9 cellular contexts compared by ENCODE assay signal in genomic region chr3:69058180-69058946, GRCh38. TPM values are rescaled to one million over a fixed set of nuclear protein-coding genes. Genes with fewer than 3 reads are reported as not detected.
DNase-seq lines count a peak whose midpoint lies in the region; ATAC-seq lines count a peak whose summit lies in the region.
"Had no signal": no experiment of that assay in that cellular context is flagged by ENCODE, and none has a peak within 500 bp of the region (broad histone marks: within the 10 kb centered on the region; RNA-seq: fewer than 3 reads in every experiment).

No MANE protein-coding gene starts in this region.

- no peak overlapping the region for H2BK12ac ChIP-seq in neuronal stem cell (ENCODE audit: low read length)

- peak overlapping the region; percentile 72 for H3K4me3 ChIP-seq in CD4-positive, CD25-positive, alpha-beta regulatory T cell (ENCODE audit: low read depth, low read length)
- H3K4me3 ChIP-seq in neuronal stem cell (ENCODE audit: low read length in 2 of 2): no peak overlapping the region
- H3K4me3 ChIP-seq: upper lobe of left lung had no signal

- no peak overlapping the region for H3K23ac ChIP-seq in neuronal stem cell (ENCODE audit: low read depth, low read length, poor library complexity)

- no peaks in the 10 kb centered on the region for H3K27me3 Mint-ChIP-seq in CD4-positive, CD25-positive, alpha-beta regulatory T cell
- H3K27me3 Mint-ChIP-seq in activated CD4-positive, alpha-beta memory T cell treated with anti-CD3 and anti-CD28 coated beads, Interleukin-2, amount 10 ng/mL, durations not matched to agents 7 days and 5 days: no peaks in the 10 kb centered on the region

- H4K91ac ChIP-seq in neuronal stem cell (ENCODE audit: low read depth, low read length, poor library complexity): no peak overlapping the region

- H3K9me3 ChIP-seq in CD4-positive, CD25-positive, alpha-beta regulatory T cell (ENCODE audit: control insufficient read depth in 2 of 2, low read length in 2 of 2): no peaks in the 10 kb centered on the region
- peaks cover 0 to 15% of the 10 kb centered on the region in 2 donors for H3K9me3 ChIP-seq in neuronal stem cell (replicated peaks in 1 of 2; ENCODE audit: control insufficient read depth in 2 of 2, insufficient read depth in 1 of 2, low read depth in 1 of 2, low read length in 2 of 2)
- H3K9me3 ChIP-seq: upper lobe of left lung had no signal

- no peak overlapping the region for H3K4me2 ChIP-seq in neuronal stem cell (ENCODE audit: insufficient read depth, low read length, poor library complexity, severe bottlenecking)

- H3K79me1 ChIP-seq in neuronal stem cell (ENCODE audit: low read depth, low read length): no peaks in the 10 kb centered on the region

- peaks cover 50% of the 10 kb centered on the region for H3K36me3 ChIP-seq in CD4-positive, CD25-positive, alpha-beta regulatory T cell (ENCODE audit: control insufficient read depth, insufficient read depth, low read length)
- peaks cover 12 to 97% of the 10 kb centered on the region in 2 donors for H3K36me3 ChIP-seq in neuronal stem cell (replicated peaks in 1 of 2; ENCODE audit: control insufficient read depth in 2 of 2, insufficient read depth in 2 of 2, low read length in 2 of 2)

- POLR2A ChIA-PET in activated CD4-positive, alpha-beta memory T cell treated with anti-CD3 and anti-CD28 coated beads, Interleukin-2, amount 10 ng/mL, durations not matched to agents 7 days and 5 days (lab: Charles Lee): interaction anchor here (0.7 to 11.3 kb wide), 6 partner anchors 10 to 142 kb away, joined by 3 to 305 read pairs (median 4); partner anchors contain the start of genes ARL6IP5 and UBA3

- no peak overlapping the region for H2BK120ac ChIP-seq in neuronal stem cell (ENCODE audit: low read depth, low read length)

- H3K4me1 ChIP-seq in CD4-positive, CD25-positive, alpha-beta regulatory T cell (ENCODE audit: control insufficient read depth, insufficient read depth, low read length, poor library complexity, severe bottlenecking): peaks cover 25% of the 10 kb centered on the region
- no peaks in the 10 kb centered on the region for H3K4me1 ChIP-seq in neuronal stem cell (ENCODE audit: control insufficient read depth in 2 of 2, insufficient read depth in 1 of 2, low read depth in 1 of 2, low read length in 2 of 2)
- H3K4me1 ChIP-seq: upper lobe of left lung had no signal

- no peak overlapping the region for H3K4ac ChIP-seq in neuronal stem cell (ENCODE audit: low read length)

- peaks cover 27 to 40% (median 30%) of the 10 kb centered on the region in 4 donors for H3K4me1 Mint-ChIP-seq in CD4-positive, CD25-positive, alpha-beta regulatory T cell
- peaks cover 52% of the 10 kb centered on the region for H3K4me1 Mint-ChIP-seq in activated CD4-positive, alpha-beta memory T cell treated with anti-CD3 and anti-CD28 coated beads, Interleukin-2, amount 10 ng/mL, durations not matched to agents 7 days and 5 days

- no peak overlapping the region for H2BK5ac ChIP-seq in neuronal stem cell (ENCODE audit: low read length)

- peak overlapping the region; percentile 82 to 96 (median 89) for H3K27ac Mint-ChIP-seq in CD4-positive, CD25-positive, alpha-beta regulatory T cell
- H3K27ac Mint-ChIP-seq in activated CD4-positive, alpha-beta memory T cell treated with anti-CD3 and anti-CD28 coated beads, Interleukin-2, amount 10 ng/mL, durations not matched to agents 7 days and 5 days: peak overlapping the region; percentile 94

- H2AK5ac ChIP-seq in neuronal stem cell (ENCODE audit: low read depth, low read length): no peak overlapping the region

- peaks cover 0 to 3% (median 0%) of the 10 kb centered on the region in 7 donors for H3K9me3 Mint-ChIP-seq in CD4-positive, CD25-positive, alpha-beta regulatory T cell
- H3K9me3 Mint-ChIP-seq in activated CD4-positive, alpha-beta memory T cell treated with anti-CD3 and anti-CD28 coated beads, Interleukin-2, amount 10 ng/mL, durations not matched to agents 7 days and 5 days: peaks cover 8% of the 10 kb centered on the region

- ATAC-seq in CD4-positive, CD25-positive, alpha-beta regulatory T cell (ENCODE audit: low read depth in 2 of 2): peak; percentile 95
- ATAC-seq in GM19351 (IDR thresholded peaks at IDR 0.05; ENCODE audit: unreplicated experiment) (peak; percentile 100), HG03139 (IDR thresholded peaks at IDR 0.05; ENCODE audit: unreplicated experiment) (peak; percentile 95)

- peak in 2 of 3 donors; percentile 44 to 76 for DNase-seq in CD4-positive, CD25-positive, alpha-beta regulatory T cell
- DNase-seq in activated CD4-positive, alpha-beta memory T cell treated with anti-CD3 and anti-CD28 coated beads, Interleukin-2, amount 10 ng/mL, durations not matched to agents 7 days and 5 days: peak; percentile 31
- DNase-seq in cerebellum (ENCODE audit: low spot score) (no peak), NCI-H345 treated with DMSO at 0.1 percent for 48 hours (lab: John Stamatoyannopoulos, UW; ENCODE audit: unreplicated experiment) (no peak), midbrain (lab: John Stamatoyannopoulos, UW) (no peak), neuronal stem cell (ENCODE audit: low spot score) (no peak)
- DNase-seq: upper lobe of left lung had no signal

- peaks cover 35% of the 10 kb centered on the region for H3K36me3 Mint-ChIP-seq in CD4-positive, CD25-positive, alpha-beta regulatory T cell
- peaks cover 80% of the 10 kb centered on the region for H3K36me3 Mint-ChIP-seq in activated CD4-positive, alpha-beta memory T cell treated with anti-CD3 and anti-CD28 coated beads, Interleukin-2, amount 10 ng/mL, durations not matched to agents 7 days and 5 days (ENCODE audit: low read depth)

- H3K18ac ChIP-seq in neuronal stem cell (ENCODE audit: low read length): no peak overlapping the region

- peak overlapping the region; percentile 70 for H3K27ac ChIP-seq in CD4-positive, CD25-positive, alpha-beta regulatory T cell (ENCODE audit: insufficient read depth, low read length, poor library complexity, severe bottlenecking)
- H3K27ac ChIP-seq in neuronal stem cell (replicated peaks; ENCODE audit: low read length): no peak overlapping the region

- CTCF ChIA-PET in activated CD4-positive, alpha-beta memory T cell treated with anti-CD3 and anti-CD28 coated beads, Interleukin-2, amount 10 ng/mL, durations not matched to agents 7 days and 5 days (lab: Charles Lee): interaction anchor here (1.1 to 1.5 kb wide), 3 partner anchors 26 to 36 kb away, joined by 3 read pairs; partner anchors contain the start of gene ARL6IP5

- no peak overlapping the region for H3K14ac ChIP-seq in neuronal stem cell (ENCODE audit: low read length)

- no peak overlapping the region for H3K9ac ChIP-seq in neuronal stem cell (ENCODE audit: low read depth, low read length, poor library complexity)

- peak overlapping the region; percentile 13 to 56 (median 44) for H3K4me3 Mint-ChIP-seq in CD4-positive, CD25-positive, alpha-beta regulatory T cell
- peak overlapping the region; percentile 16 for H3K4me3 Mint-ChIP-seq in activated CD4-positive, alpha-beta memory T cell treated with anti-CD3 and anti-CD28 coated beads, Interleukin-2, amount 10 ng/mL, durations not matched to agents 7 days and 5 days

- no peak overlapping the region for H2BK15ac ChIP-seq in neuronal stem cell (ENCODE audit: low read length)

- no CpG with 5 or more reads among the region's 3 CpGs for WGBS in neuronal stem cell (ENCODE audit: extremely low coverage in 2 of 2, insufficient read length in 2 of 2, insufficient replicate concordance in 1 of 2), 2 donors

- H4K8ac ChIP-seq in neuronal stem cell (ENCODE audit: low read depth, low read length): no peak overlapping the region

- no peak overlapping the region for H2AFZ ChIP-seq in neuronal stem cell (ENCODE audit: low read length)

- no peaks in the 10 kb centered on the region for H3K27me3 ChIP-seq in CD4-positive, CD25-positive, alpha-beta regulatory T cell (ENCODE audit: control insufficient read depth, insufficient read depth, low read length)
- H3K27me3 ChIP-seq in neuronal stem cell (ENCODE audit: control insufficient read depth in 3 of 3, insufficient read depth in 3 of 3, low read depth in 1 of 3, low read length in 3 of 3): no peaks in the 10 kb centered on the region
- H3K27me3 ChIP-seq: upper lobe of left lung had no signal

RNA-seq across cellular contexts. Expression of gene TMF1, which starts 6.2 kb away (rescaled TPM):
- total RNA-seq in CD4-positive, CD25-positive, alpha-beta regulatory T cell: 71.3 TPM
- 10 to 100 TPM; 32.9 to 43.5 (median 35.2) TPM for polyA plus RNA-seq in CD4-positive, CD25-positive, alpha-beta regulatory T cell
- 10 to 100 TPM; 57.4 to 58.0 TPM for total RNA-seq in activated CD4-positive, alpha-beta memory T cell treated with anti-CD3 and anti-CD28 coated beads, Interleukin-2, amount 10 ng/mL, durations not matched to agents 7 days and 5 days
- total RNA-seq in cerebellum: 33.7 TPM
- 11.4 TPM for polyA plus RNA-seq in neuronal stem cell (2013, experiment 1 of 2)
- polyA plus RNA-seq in neuronal stem cell (2013, experiment 2 of 2): 11.6 TPM

RNA-seq across cellular contexts. Expression of gene UBA3, which starts 21.8 kb away (rescaled TPM):
- 62.9 TPM for total RNA-seq in CD4-positive, CD25-positive, alpha-beta regulatory T cell
- 10 to 100 TPM; 51.9 to 75.5 (median 61.6) TPM for polyA plus RNA-seq in CD4-positive, CD25-positive, alpha-beta regulatory T cell
- total RNA-seq in activated CD4-positive, alpha-beta memory T cell treated with anti-CD3 and anti-CD28 coated beads, Interleukin-2, amount 10 ng/mL, durations not matched to agents 7 days and 5 days: 10 to 100 TPM; 93.1 to 96.9 TPM
- 82.3 TPM for total RNA-seq in cerebellum
- 43.6 TPM for polyA plus RNA-seq in neuronal stem cell (2013, experiment 1 of 2)
- polyA plus RNA-seq in neuronal stem cell (2013, experiment 2 of 2): 45.6 TPM

RNA-seq across cellular contexts. Expression of gene ARL6IP5, which starts 26.4 kb away (rescaled TPM):
- 117 TPM for total RNA-seq in CD4-positive, CD25-positive, alpha-beta regulatory T cell
- polyA plus RNA-seq in CD4-positive, CD25-positive, alpha-beta regulatory T cell: 100 to 1,000 TPM; 527 to 578 (median 534) TPM
- total RNA-seq in activated CD4-positive, alpha-beta memory T cell treated with anti-CD3 and anti-CD28 coated beads, Interleukin-2, amount 10 ng/mL, durations not matched to agents 7 days and 5 days: 100 to 1,000 TPM; 179 to 182 TPM
- total RNA-seq in cerebellum: 43.7 TPM
- polyA plus RNA-seq in neuronal stem cell (2013, experiment 1 of 2): 59.1 TPM
- 58.6 TPM for polyA plus RNA-seq in neuronal stem cell (2013, experiment 2 of 2)

RNA-seq across cellular contexts. Expression of gene EOGT, which starts 44.9 kb away (rescaled TPM):
- total RNA-seq in CD4-positive, CD25-positive, alpha-beta regulatory T cell: 25.7 TPM
- 10 to 100 TPM; 15.8 to 23.0 (median 18.7) TPM for polyA plus RNA-seq in CD4-positive, CD25-positive, alpha-beta regulatory T cell
- 10 to 100 TPM; 12.9 to 13.7 TPM for total RNA-seq in activated CD4-positive, alpha-beta memory T cell treated with anti-CD3 and anti-CD28 coated beads, Interleukin-2, amount 10 ng/mL, durations not matched to agents 7 days and 5 days
- total RNA-seq in cerebellum: 12.2 TPM
- 2.3 TPM for polyA plus RNA-seq in neuronal stem cell (2013, experiment 1 of 2)
- 2.0 TPM for polyA plus RNA-seq in neuronal stem cell (2013, experiment 2 of 2)

Comparison
In these comparisons a context has a peak if more than half of its experiments do, and no peak if none do; other contexts are left out.
1. DNase-seq: peak in CD4-positive, CD25-positive, alpha-beta regulatory T cell (2 of 3) and activated CD4-positive, alpha-beta memory T cell treated with anti-CD3 and anti-CD28 coated beads, Interleukin-2, amount 10 ng/mL, durations not matched to agents 7 days and 5 days (single experiment); none in cerebellum (single experiment), NCI-H345 treated with DMSO at 0.1 percent for 48 hours (single experiment), midbrain (single experiment) and neuronal stem cell (single experiment).
2. Peak in every context shown above with its lines, with median percentiles within 50 percentile points of each other: ATAC-seq.